In genomic region chr4:17273047-17273446, GRCh38 we compare ENCODE assay signal across 19 cellular contexts.
"Had no signal": no experiment of that assay in that cellular context is flagged by ENCODE, and none has a peak within 500 bp of the region (broad histone marks: within the 10 kb centered on the region; RNA-seq: fewer than 3 reads in every experiment).

No MANE protein-coding gene starts in this region.

- H3K4me3 ChIP-seq: skin epidermis had no signal

- DNase-seq: activated CD4-positive, alpha-beta T cell treated with anti-CD3 and anti-CD28 coated beads, Interleukin-2, amount 50 U/mL, for 4 hours; activated CD4-positive, CD25-positive, alpha-beta regulatory T cell treated with anti-CD3 and anti-CD28 coated beads, Interleukin-2, amount 50 U/mL, for 72 hours; activated naive CD4-positive, alpha-beta T cell; activated naive CD8-positive, alpha-beta T cell treated with anti-CD3 and anti-CD28 coated beads, Interleukin-2, amount 10 ng/mL, durations not matched to agents 7 days and 5 days; activated T-cell treated with anti-CD3 and anti-CD28 coated beads for 4 hours; aorta; islet precursor cell; mesenchymal stem cell; natural killer cell; nucleus accumbens; stimulated activated CD4-positive, alpha-beta T cell treated with anti-CD3 and anti-CD28 coated beads, Interleukin-4, amount 100 ng/mL, for 24 hours; stimulated activated naive CD4-positive, alpha-beta T cell; substantia nigra; T-cell; T-helper 9 cell; trophoblast cell had no signal

- H3K27ac ChIP-seq: skin epidermis had no signal

- ATAC-seq: esophagus mucosa, left lobe of liver, natural killer cell, T-cell had no signal
